ENCODE assay signal across 26 cellular contexts in the genomic region with DNA sequence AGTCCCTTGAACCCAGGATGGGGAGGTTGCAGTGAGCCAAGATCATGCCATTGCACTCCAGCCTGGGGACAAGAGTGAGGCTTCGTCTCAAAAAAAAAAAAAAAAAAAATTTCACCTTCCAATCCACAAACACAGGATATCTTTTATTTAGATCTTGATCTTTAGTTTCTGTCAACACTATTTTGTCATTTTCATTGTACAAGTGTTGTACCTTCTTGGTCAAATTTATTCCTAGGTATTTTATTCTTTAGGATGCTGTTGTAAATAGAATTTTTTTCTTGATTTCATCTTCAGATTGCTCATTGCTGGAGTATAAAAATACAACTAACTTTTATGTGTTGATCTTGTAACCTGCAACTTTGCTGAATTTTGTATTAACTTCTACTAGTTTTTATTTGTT.
"Had no signal": no experiment of that assay in that cellular context is flagged by ENCODE, and none has a peak within 500 bp of the region (broad histone marks: within the 10 kb centered on the region; RNA-seq: fewer than 3 reads in every experiment).

No MANE protein-coding gene starts in this region.

- H3K4me1 Mint-ChIP-seq: immature natural killer cell had no signal

- H3K4me3 ChIP-seq: coronary artery, dorsolateral prefrontal cortex, esophagus squamous epithelium, gastrocnemius medialis, heart right ventricle, hepatocyte, left lung, lower lobe of right lung, mucosa of descending colon had no signal

- H3K4me1 ChIP-seq: esophagus squamous epithelium, gastrocnemius medialis, left lung, lower lobe of right lung had no signal

- H3K36me3 ChIP-seq: lower lobe of right lung had no signal

- DNase-seq: dermis blood vessel endothelial cell; dorsolateral prefrontal cortex; effector CD4-positive, alpha-beta T cell; effector memory CD4-positive, alpha-beta T cell; erythroblast; esophagus squamous epithelium; foreskin fibroblast; foreskin melanocyte; gastrocnemius medialis; glutamatergic neuron; head of caudate nucleus; heart right ventricle; hypothalamus; immature natural killer cell; left cardiac atrium; left lung; left ventricle myocardium superior; lower lobe of right lung; mesenchymal stem cell; mucosa of descending colon; naive B cell had no signal

- H3K4me3 Mint-ChIP-seq: immature natural killer cell, mesothelial cell of epicardium, naive B cell had no signal

- H3K27me3 ChIP-seq: dorsolateral prefrontal cortex, esophagus squamous epithelium, gastrocnemius medialis, heart right ventricle, hepatocyte, left lung had no signal

- H3K27ac Mint-ChIP-seq: immature natural killer cell, mesothelial cell of epicardium, naive B cell had no signal

- H3K27me3 Mint-ChIP-seq: naive B cell had no signal

- ATAC-seq: esophagus mucosa, gastrocnemius medialis, heart right ventricle, left cardiac atrium, left lung, left ventricle myocardium superior, lower lobe of right lung, mucosa of descending colon had no signal

- H3K27ac ChIP-seq: coronary artery, dorsolateral prefrontal cortex, epithelial cell of prostate, esophagus squamous epithelium, gastrocnemius medialis, heart right ventricle, hepatocyte, left lung, lower lobe of right lung had no signal
